ENCODE assay signal across 27 cellular contexts in genomic region chr7:3397324-3397723, GRCh38.
DNase-seq lines count a peak whose midpoint lies in the region; ATAC-seq, FAIRE-seq and TF ChIP-seq lines count a peak whose summit lies in the region.
"Had no signal": no experiment of that assay in that cellular context is flagged by ENCODE, and none has a peak within 500 bp of the region (broad histone marks: within the 10 kb centered on the region; RNA-seq: fewer than 3 reads in every experiment).

No MANE protein-coding gene starts in this region.

- POLR2A ChIA-PET in HepG2 (lab: Yijun Ruan, JAX), result no interaction called here

- H3K4me2 ChIP-seq in HepG2 (ENCODE audit: low read depth, low read length), result no peak overlapping the region
- H3K4me2 ChIP-seq: A549; BLaER1 treated with 17β-estradiol and CSF1 and Interleukin-3, amounts not matched to agents 10 nM and 100 nM; GM23338 had no signal

- in situ Hi-C loops in HepG2 (cut with HindIII; ENCODE audit: extremely low pct_ligation_motif_present, low pct_unique_long_range_greater_than_20kb), result loop anchor here (25.0 kb wide), 1 partner anchor 510 kb away; no protein-coding TSS in a partner anchor

- H3K4me1 ChIP-seq in HepG2 (ENCODE audit: insufficient read depth, low read length), result 0 out of 2 replicates have a peak, but pooled peaks cover 4% of the 10 kb centered on the region
- H3K4me1 ChIP-seq in right lobe of liver, result no peaks in the 10 kb centered on the region
- H3K4me1 ChIP-seq in stomach, result no peaks in the 10 kb centered on the region
- H3K4me1 ChIP-seq: A549; BE2C; BLaER1 treated with 17β-estradiol and CSF1 and Interleukin-3, amounts not matched to agents 10 nM and 100 nM had no signal

- intact Hi-C loops in HepG2 (cut with micrococcal nuclease; ENCODE audit: unreplicated experiment), result no loop called here
- intact Hi-C loops in right lobe of liver (cut with DNase I), result no loop called here
- intact Hi-C loops in stomach (cut with DNase I; ENCODE audit: low total_unique reads), result no loop called here

- ATAC-seq in HepG2 (no peak), right lobe of liver (no peak), GM21717 (IDR thresholded peaks at IDR 0.05; ENCODE audit: unreplicated experiment) (no peak)
- ATAC-seq: A549, GM12878, GM23338, HCT116 had no signal

- H3K9me3 ChIP-seq in HepG2 (ENCODE audit: low read length) (peaks cover 10% of the 10 kb centered on the region), right lobe of liver (peaks cover 0 to 8% (median 0%) of the 10 kb centered on the region in 4 donors), stomach (peaks cover 0 to 24% (median 14%) of the 10 kb centered on the region in 4 donors)
- H3K9me3 ChIP-seq: BE2C had no signal

- WGBS in HepG2 (ENCODE audit: low lambda C conversion rate), result 86% methylated on average over 3 of the region's 3 CpGs
- WGBS in right lobe of liver (ENCODE audit: insufficient coverage, low coverage, low lambda C conversion rate, missing lambda C conversion rate), result 61% methylated on average over 3 of the region's 3 CpGs
- 94 to 97% (median 95%) methylated on average over 3 of the region's 3 CpGs for WGBS in stomach, 5 donors

- TF ChIP-seq EP300 in HepG2 (IDR thresholded peaks at IDR 0.05; ENCODE audit: low read depth in 2 of 2, low read length in 2 of 2) (no peak), HepG2 (CRISPR knock-in tag; IDR thresholded peaks at IDR 0.05; ENCODE audit: borderline replicate concordance) (no peak), stomach (IDR thresholded peaks at IDR 0.05) (no peak)

- no peak for DNase-seq in HepG2 (ENCODE audit: low spot score)
- DNase-seq in right lobe of liver, result no peak
- DNase-seq in SW480 (ENCODE audit: low spot score), result peak; percentile 25
- DNase-seq in urothelium cell line (ENCODE audit: low spot score), result no peak
- DNase-seq in stomach, result no peak
- no peak for DNase-seq in globus pallidus (ENCODE audit: low spot score)
- DNase-seq: 8988T; ACHN; AML-193; BE2C; CD4-positive, alpha-beta T cell; CD8-positive, alpha-beta memory T cell; DMS 273 treated with DMSO at 0.1 percent for 48 hours; DMS79; EL; GDM1; H9; HFFc6 had no signal

- H3K27me3 ChIP-seq in HepG2 (ENCODE audit: control insufficient read depth in 1 of 2, insufficient read depth in 2 of 2, low read length in 2 of 2) (no peaks in the 10 kb centered on the region), right lobe of liver (no peaks in the 10 kb centered on the region), stomach (no peaks in the 10 kb centered on the region)
- H3K27me3 ChIP-seq: BE2C; BLaER1 treated with 17β-estradiol and CSF1 and Interleukin-3, amounts not matched to agents 10 nM and 100 nM had no signal

- H3K27ac ChIP-seq in HepG2 (ENCODE audit: extremely low read length, insufficient read depth, low read length) (no peak overlapping the region), right lobe of liver (no peak overlapping the region), stomach (no peak overlapping the region)
- H3K27ac ChIP-seq: A549; BLaER1 treated with 17β-estradiol and CSF1 and Interleukin-3, amounts not matched to agents 10 nM and 100 nM had no signal

- H4K20me1 ChIP-seq in HepG2 (ENCODE audit: insufficient read depth, low read length), result no peaks in the 10 kb centered on the region
- H4K20me1 ChIP-seq: BLaER1 treated with 17β-estradiol and CSF1 and Interleukin-3, amounts not matched to agents 10 nM and 100 nM had no signal

- CTCF ChIA-PET in HepG2 (lab: Yijun Ruan, JAX; ENCODE audit: low intra/inter-chr PET ratio, low total read pairs), result no interaction called here

- no peak overlapping the region for H2AFZ ChIP-seq in HepG2 (ENCODE audit: low read length)
- H2AFZ ChIP-seq: GM23338 had no signal

- no peak overlapping the region for H3K9ac ChIP-seq in HepG2 (ENCODE audit: insufficient read depth, low read depth, low read length)
- H3K9ac ChIP-seq: BLaER1 treated with 17β-estradiol and CSF1 and Interleukin-3, amounts not matched to agents 10 nM and 100 nM had no signal

- TF ChIP-seq CTCF in HepG2 (CRISPR knock-in tag; IDR thresholded peaks at IDR 0.05), result no peak
- no peak for TF ChIP-seq CTCF in right lobe of liver (IDR thresholded peaks at IDR 0.05)
- TF ChIP-seq CTCF in stomach (IDR thresholded peaks at IDR 0.05), result no peak

- H3K36me3 ChIP-seq in HepG2 (replicated peaks in 1 of 2; ENCODE audit: control insufficient read depth in 1 of 2, insufficient read depth in 2 of 2, low read length in 2 of 2), result no peaks in the 10 kb centered on the region
- no peaks in the 10 kb centered on the region for H3K36me3 ChIP-seq in right lobe of liver
- no peaks in the 10 kb centered on the region for H3K36me3 ChIP-seq in stomach
- H3K36me3 ChIP-seq: BE2C; BLaER1 treated with 17β-estradiol and CSF1 and Interleukin-3, amounts not matched to agents 10 nM and 100 nM had no signal

- H3K79me2 ChIP-seq in HepG2 (ENCODE audit: insufficient read depth, low read length), result no peaks in the 10 kb centered on the region

- FAIRE-seq in HepG2 (lab: Jason Lieb, UNC) (no peak), islet of Langerhans (lab: Jason Lieb, UNC) (peak; percentile 13), urothelium cell line (lab: Jason Lieb, UNC) (peak; percentile 75)
- FAIRE-seq: A549, D721Med, GM12878, GM19239 had no signal

- BruUV-seq in HepG2 (replicated peaks; lab: Mats Ljungman, UMichigan), result no TSS peak

- H3K4me3 ChIP-seq in HepG2 (replicated peaks in 1 of 3; ENCODE audit: insufficient read depth in 1 of 3, low read depth in 2 of 3, low read length in 3 of 3) (no peak overlapping the region), right lobe of liver (no peak overlapping the region), stomach (no peak overlapping the region)
- H3K4me3 ChIP-seq: A549; BLaER1 treated with 17β-estradiol and CSF1 and Interleukin-3, amounts not matched to agents 10 nM and 100 nM; GM12878; GM23338 had no signal

- TF ChIP-seq POLR2A in HepG2 (IDR thresholded peaks at IDR 0.05; ENCODE audit: insufficient read depth in 1 of 2, low read depth in 2 of 2, low read length in 2 of 2) (no peak), right lobe of liver (IDR thresholded peaks at IDR 0.05) (no peak), stomach (IDR thresholded peaks at IDR 0.05) (no peak)

- TF ChIP-seq RAD21 in HepG2 (CRISPR knock-in tag; IDR thresholded peaks at IDR 0.05), result no peak

TF ChIP-seq in HepG2, 621 proteins besides CTCF, POLR2A, EP300 and RAD21:
- no peak for TF ChIP-seq RARG (CRISPR knock-in tag; IDR thresholded peaks at IDR 0.05; ENCODE audit: low read depth)
- TF ChIP-seq ZNF317 (CRISPR knock-in tag; IDR thresholded peaks at IDR 0.05), result peak; percentile 94
